Comparison of ENCODE assay signal across 8 cellular contexts in the genomic region with DNA sequence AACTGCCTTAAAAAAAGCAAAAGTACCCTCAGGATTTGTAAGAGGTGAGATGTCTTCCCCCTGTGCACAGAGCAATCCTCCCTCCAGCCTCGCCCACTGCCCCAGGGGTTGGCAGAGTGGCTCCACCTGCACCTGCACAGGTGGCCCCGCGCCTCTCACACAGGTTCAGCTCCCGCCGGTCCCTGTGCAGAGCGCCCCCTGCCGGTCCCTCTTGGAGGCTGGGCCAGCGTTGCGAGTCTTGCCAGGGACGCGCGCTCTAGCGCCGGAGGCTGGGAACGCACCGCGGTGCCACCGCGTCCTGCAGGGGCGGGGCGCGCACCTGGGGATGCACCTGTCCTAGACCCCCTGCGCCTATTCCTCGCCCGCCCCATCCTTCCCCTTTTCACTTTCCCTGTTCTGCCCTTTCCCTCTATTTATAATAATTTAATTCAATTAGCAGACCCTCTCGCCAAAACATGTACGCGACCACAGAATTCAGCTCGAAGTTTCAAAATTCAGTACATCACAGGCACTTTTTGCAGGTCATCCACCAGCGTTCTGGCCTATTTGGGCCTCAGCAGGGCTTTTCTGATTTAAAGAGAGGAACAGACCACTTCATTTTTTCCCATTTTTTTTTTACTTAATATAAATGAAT.
DNase-seq lines count a peak whose midpoint lies in the region; ATAC-seq and TF ChIP-seq lines count a peak whose summit lies in the region.

No MANE protein-coding gene starts in this region.

- peak; percentile 69 for DNase-seq in GM13977 (ENCODE audit: low spot score)
- peak; percentile 22 for DNase-seq in NCI-H1048 (lab: John Stamatoyannopoulos, UW)
- DNase-seq in germinal center (ENCODE audit: low spot score), result peak; percentile 71
- peak; percentile 8 to 13 for DNase-seq in stimulated activated CD8-positive, alpha-beta memory T cell treated with anti-CD3 and anti-CD28 coated beads, Interleukin-7, amount 100 ng/mL, for 48 hours (ENCODE audit: extremely low read depth in 1 of 2, low read depth in 1 of 2)
- no peak for DNase-seq in SHP77 (lab: John Stamatoyannopoulos, UW)
- no peak for DNase-seq in NCI-H2227 treated with DMSO at 0.1 percent for 48 hours (lab: John Stamatoyannopoulos, UW)
- no peak for DNase-seq in brain microvascular endothelial cell

- H3K27me3 ChIP-seq in brain microvascular endothelial cell (replicated peaks), result no peaks in the 10 kb centered on the region

- ATAC-seq in GM21367 (IDR thresholded peaks at IDR 0.05; ENCODE audit: unreplicated experiment), result peak; percentile 72

- no peak overlapping the region for H3K4me3 ChIP-seq in brain microvascular endothelial cell (ENCODE audit: low read depth, low read length)

- in situ Hi-C loops in GM13977 (cut with MboI; ENCODE audit: low pct_unique_long_range_greater_than_20kb, low sequenced_read_pairs, unreplicated experiment), result no loop called here
- in situ Hi-C loops in brain microvascular endothelial cell (cut with HindIII; ENCODE audit: low pct_ligation_motif_present, low sequenced_read_pairs), result no loop called here

- TF ChIP-seq CTCF in GM13977 (IDR thresholded peaks at IDR 0.05; ENCODE audit: extremely low read depth, insufficient read depth, missing control alignments) (peak; percentile 89), brain microvascular endothelial cell (IDR thresholded peaks at IDR 0.05; ENCODE audit: low read depth, low read length, missing control alignments) (no peak)

- no peaks in the 10 kb centered on the region for H3K36me3 ChIP-seq in brain microvascular endothelial cell (replicated peaks)

- H3K27ac ChIP-seq in brain microvascular endothelial cell, result no peak overlapping the region

Comparison
In these comparisons a context has a peak if more than half of its experiments do, and no peak if none do; other contexts are left out.
1. DNase-seq: peak in GM13977 (single experiment), NCI-H1048 (single experiment), germinal center (single experiment) and stimulated activated CD8-positive, alpha-beta memory T cell treated with anti-CD3 and anti-CD28 coated beads, Interleukin-7, amount 100 ng/mL, for 48 hours (2 of 2); none in SHP77 (0 of 2), NCI-H2227 treated with DMSO at 0.1 percent for 48 hours (single experiment) and brain microvascular endothelial cell (single experiment).